ENCODE assay signal across 7 cellular contexts in the genomic region with DNA sequence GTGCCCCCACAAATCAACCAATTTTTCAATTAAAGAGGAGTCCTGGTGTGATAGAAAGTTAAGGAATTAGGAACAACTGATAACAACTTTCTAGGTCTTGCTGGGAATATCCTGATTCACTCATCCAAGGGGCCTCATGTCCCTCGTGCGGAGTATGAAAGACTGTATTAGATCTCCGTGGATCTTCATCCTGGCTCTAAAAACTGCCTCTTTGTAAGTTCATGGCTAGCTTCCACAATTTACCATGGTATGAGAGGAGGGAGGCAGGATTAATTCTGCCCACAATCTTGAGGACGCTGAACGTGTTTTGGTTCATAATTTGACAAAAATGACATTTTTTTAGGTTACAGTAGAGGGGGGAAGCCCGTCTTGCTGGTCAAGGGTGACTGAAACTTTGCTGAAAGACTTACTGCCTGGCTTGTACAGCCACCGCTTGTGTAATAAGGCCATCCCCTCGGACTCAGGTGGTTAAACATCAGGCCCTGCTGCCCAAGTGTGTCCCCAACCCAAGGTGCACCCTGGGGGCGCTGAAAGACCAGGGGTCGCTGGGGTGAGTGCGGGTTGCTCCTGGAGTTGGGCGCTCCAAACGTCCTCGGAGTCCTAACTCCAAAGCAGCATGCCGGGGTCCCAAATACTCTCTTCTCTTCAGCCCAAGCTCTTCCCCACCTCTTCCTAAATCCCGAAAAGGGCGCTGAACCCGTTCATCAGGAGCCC. TPM values are rescaled to one million over a fixed set of nuclear protein-coding genes. Genes with fewer than 3 reads are reported as not detected.
DNase-seq lines count a peak whose midpoint lies in the region; ATAC-seq, FAIRE-seq and TF ChIP-seq lines count a peak whose summit lies in the region.

No MANE protein-coding gene starts in this region.

- no peaks in the 10 kb centered on the region for H3K27me3 Mint-ChIP-seq in IgD-negative memory B cell
- H3K27me3 Mint-ChIP-seq in activated CD4-positive, alpha-beta memory T cell treated with anti-CD3 and anti-CD28 coated beads, Interleukin-2, amount 10 ng/mL, durations not matched to agents 7 days and 5 days = no peaks in the 10 kb centered on the region

- intact Hi-C loops in endothelial cell of umbilical vein (cut with micrococcal nuclease) = loop anchor here (1.0 to 2.0 kb wide), 3 partner anchors 21 to 473 kb away; no protein-coding TSS in a partner anchor

- TF ChIP-seq POLR2A in endothelial cell of umbilical vein (IDR thresholded peaks at IDR 0.05; ENCODE audit: low read depth, low read length) = no peak

- H3K4me1 ChIP-seq in endothelial cell of umbilical vein (ENCODE audit: control insufficient read depth, extremely low read depth, insufficient read depth, low read length) = peaks cover 7% of the 10 kb centered on the region
- no peaks in the 10 kb centered on the region for H3K4me1 ChIP-seq in mesodermal cell (ENCODE audit: control insufficient read depth, insufficient read depth, low read length, poor library complexity, severe bottlenecking)
- peaks cover 5 to 16% of the 10 kb centered on the region in 2 donors for H3K4me1 ChIP-seq in thoracic aorta (ENCODE audit: control insufficient read depth in 1 of 2, low read depth in 2 of 2)

- H3K4me1 Mint-ChIP-seq in IgD-negative memory B cell = peaks cover 6 to 13% (median 11%) of the 10 kb centered on the region in 3 donors
- peaks cover 22% of the 10 kb centered on the region for H3K4me1 Mint-ChIP-seq in activated CD4-positive, alpha-beta memory T cell treated with anti-CD3 and anti-CD28 coated beads, Interleukin-2, amount 10 ng/mL, durations not matched to agents 7 days and 5 days

- in situ Hi-C loops in GM13977 (cut with MboI; ENCODE audit: low pct_unique_long_range_greater_than_20kb, low sequenced_read_pairs, unreplicated experiment) = no loop called here

- CTCF ChIA-PET in activated CD4-positive, alpha-beta memory T cell treated with anti-CD3 and anti-CD28 coated beads, Interleukin-2, amount 10 ng/mL, durations not matched to agents 7 days and 5 days (lab: Charles Lee) = interaction anchor here (0.7 to 2.0 kb wide), 4 partner anchors 18 to 121 kb away, joined by 3 to 5 read pairs (median 3); no protein-coding TSS in a partner anchor
- CTCF ChIA-PET in endothelial cell of umbilical vein (lab: Charles Lee) = interaction anchor here (1.0 to 1.7 kb wide), 12 partner anchors 11 to 466 kb away, joined by 3 to 18 read pairs (median 3); no protein-coding TSS in a partner anchor

- peak overlapping the region; percentile 16 to 95 (median 90) for H3K27ac Mint-ChIP-seq in IgD-negative memory B cell
- peak overlapping the region; percentile 54 for H3K27ac Mint-ChIP-seq in activated CD4-positive, alpha-beta memory T cell treated with anti-CD3 and anti-CD28 coated beads, Interleukin-2, amount 10 ng/mL, durations not matched to agents 7 days and 5 days

- no peaks in the 10 kb centered on the region for H4K20me1 ChIP-seq in endothelial cell of umbilical vein (replicated peaks; ENCODE audit: control insufficient read depth, extremely low read depth, insufficient read depth, low read length)

- H3K79me2 ChIP-seq in endothelial cell of umbilical vein (ENCODE audit: control insufficient read depth, insufficient read depth, low read length) = no peaks in the 10 kb centered on the region

- 17 to 21% methylated on average over 8 of the region's 18 CpGs for WGBS in mesodermal cell (ENCODE audit: insufficient coverage in 2 of 2), 2 experiments

- ATAC-seq in thoracic aorta (ENCODE audit: insufficient number of reproducible peaks, low FRiP score, low read depth) = peak; percentile 3

- H3K9me3 ChIP-seq in endothelial cell of umbilical vein (replicated peaks; ENCODE audit: control insufficient read depth, insufficient read depth, low read length) (no peaks in the 10 kb centered on the region), mesodermal cell (ENCODE audit: control insufficient read depth, low read length) (no peaks in the 10 kb centered on the region), thoracic aorta (no peaks in the 10 kb centered on the region)

- dilution Hi-C loops in endothelial cell of umbilical vein (cut with MboI; ENCODE audit: extremely low pct_ligation_motif_present, low sequenced_read_pairs) = no loop called here

- H3K4me2 ChIP-seq in endothelial cell of umbilical vein (ENCODE audit: insufficient read depth, low read length) = peak overlapping the region; percentile 71

- FAIRE-seq in endothelial cell of umbilical vein (lab: Jason Lieb, UNC) = peak; percentile 31

- DNase-seq in GM13977 (ENCODE audit: low spot score) (peak; percentile 43), endothelial cell of umbilical vein (ENCODE audit: low read depth, low spot score) (no peak), thoracic aorta (ENCODE audit: low spot score) (no peak), DMS53 treated with DMSO at 0.1 percent for 48 hours (lab: John Stamatoyannopoulos, UW; ENCODE audit: unreplicated experiment) (no peak)
- DNase-seq in activated CD4-positive, alpha-beta memory T cell treated with anti-CD3 and anti-CD28 coated beads, Interleukin-2, amount 10 ng/mL, durations not matched to agents 7 days and 5 days = peak; percentile 27

- no peaks in the 10 kb centered on the region for H3K27me3 ChIP-seq in endothelial cell of umbilical vein (ENCODE audit: control insufficient read depth in 2 of 2, insufficient read depth in 2 of 2, low read length in 2 of 2)
- no peaks in the 10 kb centered on the region for H3K27me3 ChIP-seq in thoracic aorta (replicated peaks; ENCODE audit: insufficient read depth)

- H3K4me3 Mint-ChIP-seq in IgD-negative memory B cell = peak overlapping the region; percentile 86 to 99 (median 96)
- H3K4me3 Mint-ChIP-seq in activated CD4-positive, alpha-beta memory T cell treated with anti-CD3 and anti-CD28 coated beads, Interleukin-2, amount 10 ng/mL, durations not matched to agents 7 days and 5 days = peak overlapping the region; percentile 76

- H3K9ac ChIP-seq in endothelial cell of umbilical vein (replicated peaks; ENCODE audit: extremely low read depth, insufficient read depth, low read length) = peak overlapping the region; percentile 82

- no peaks in the 10 kb centered on the region for H3K36me3 Mint-ChIP-seq in IgD-negative memory B cell
- H3K36me3 Mint-ChIP-seq in activated CD4-positive, alpha-beta memory T cell treated with anti-CD3 and anti-CD28 coated beads, Interleukin-2, amount 10 ng/mL, durations not matched to agents 7 days and 5 days (ENCODE audit: low read depth) = peaks cover 1% of the 10 kb centered on the region

- peak overlapping the region; percentile 64 for H2AFZ ChIP-seq in endothelial cell of umbilical vein (ENCODE audit: low read depth, low read length)

- H3K9me3 Mint-ChIP-seq in IgD-negative memory B cell = no peaks in the 10 kb centered on the region
- no peaks in the 10 kb centered on the region for H3K9me3 Mint-ChIP-seq in activated CD4-positive, alpha-beta memory T cell treated with anti-CD3 and anti-CD28 coated beads, Interleukin-2, amount 10 ng/mL, durations not matched to agents 7 days and 5 days

- H3K4me3 ChIP-seq in endothelial cell of umbilical vein (replicated peaks in 1 of 3; ENCODE audit: insufficient read depth in 1 of 3, low read depth in 1 of 3, low read length in 3 of 3) = peak overlapping the region; percentile 44 to 83 (median 69)
- H3K4me3 ChIP-seq in mesodermal cell (ENCODE audit: extremely low read depth, insufficient read depth, low read length, poor library complexity, severe bottlenecking) = peak overlapping the region; percentile 85
- peak overlapping the region; percentile 92 for H3K4me3 ChIP-seq in thoracic aorta

- BruUV-seq in endothelial cell of umbilical vein (replicated peaks; lab: Mats Ljungman, UMichigan) = no TSS peak

- POLR2A ChIA-PET in activated CD4-positive, alpha-beta memory T cell treated with anti-CD3 and anti-CD28 coated beads, Interleukin-2, amount 10 ng/mL, durations not matched to agents 7 days and 5 days (lab: Charles Lee) = interaction anchor here (1.1 to 3.8 kb wide), 8 partner anchors 8 to 83 kb away, joined by 3 to 54 read pairs (median 6); a partner anchor contains a TSS
- POLR2A ChIA-PET in endothelial cell of umbilical vein (lab: Charles Lee) = no interaction called here

- TF ChIP-seq CTCF in GM13977 (IDR thresholded peaks at IDR 0.05; ENCODE audit: extremely low read depth, insufficient read depth, missing control alignments) (peak; percentile 33), endothelial cell of umbilical vein (IDR thresholded peaks at IDR 0.05; ENCODE audit: extremely low read depth in 1 of 2, insufficient read depth in 1 of 2, low read depth in 1 of 2, low read length in 2 of 2) (no peak), thoracic aorta (IDR thresholded peaks at IDR 0.05) (no peak)

- H3K9me1 ChIP-seq in endothelial cell of umbilical vein (replicated peaks; ENCODE audit: control insufficient read depth, extremely low read depth, insufficient read depth, low read length) = no peaks in the 10 kb centered on the region

- H3K27ac ChIP-seq in endothelial cell of umbilical vein (ENCODE audit: insufficient read depth, low read depth, low read length) (peak overlapping the region; percentile 74), mesodermal cell (ENCODE audit: low read depth, low read length, severe bottlenecking) (peak overlapping the region; percentile 81), thoracic aorta (peak overlapping the region; percentile 84)

- H3K36me3 ChIP-seq in endothelial cell of umbilical vein (ENCODE audit: control insufficient read depth in 2 of 2, extremely low read depth in 1 of 2, insufficient read depth in 2 of 2, low read length in 2 of 2) (no peaks in the 10 kb centered on the region), mesodermal cell (ENCODE audit: control insufficient read depth, insufficient read depth, low read length) (peaks cover 10% of the 10 kb centered on the region), thoracic aorta (no peaks in the 10 kb centered on the region)

TF ChIP-seq in endothelial cell of umbilical vein, 7 proteins besides CTCF, POLR2A, EP300 and RAD21:
- no peak for TF ChIP-seq MYC (IDR thresholded peaks at IDR 0.05; ENCODE audit: low read depth, low read length)
TF ChIP-seq in endothelial cell of umbilical vein: peak in this region for 0.

RNA-seq across cellular contexts. Expression of a gene that starts 0.8 kb away (rescaled TPM):
- polyA plus RNA-seq in IgD-negative memory B cell (22.3 TPM), endothelial cell of umbilical vein (25.0 and 30.5 TPM in 2 replicates)
- total RNA-seq in activated CD4-positive, alpha-beta memory T cell treated with anti-CD3 and anti-CD28 coated beads, Interleukin-2, amount 10 ng/mL, durations not matched to agents 7 days and 5 days = 10 to 100 TPM; 13.1 to 13.3 TPM
- total RNA-seq in endothelial cell of umbilical vein (19.7 and 22.6 TPM in 2 replicates), thoracic aorta (10 to 100 TPM; 21.7 to 30.7 TPM)
- polyA plus RNA-seq in endothelial cell of umbilical vein (2011; cell fraction: cytosol; rRNA removed) = 39.3 and 42.7 TPM in 2 replicates
- polyA plus RNA-seq in endothelial cell of umbilical vein (2011; cell fraction: nucleus; rRNA removed) = 22.2 and 24.4 TPM in 2 replicates
- 27.2 and 30.2 TPM in 2 replicates for polyA plus RNA-seq in endothelial cell of umbilical vein (2012)
- polyA minus RNA-seq in endothelial cell of umbilical vein = 20.6 and 24.8 TPM in 2 replicates
- polyA minus RNA-seq in endothelial cell of umbilical vein (2011; cell fraction: cytosol; rRNA and poly(A)+ RNA removed) = 8.8 TPM
- polyA minus RNA-seq in endothelial cell of umbilical vein (2011; cell fraction: nucleus; rRNA and poly(A)+ RNA removed) = 11.2 and 13.6 TPM in 2 replicates
- polyA plus RNA-seq in mesodermal cell (2013, experiment 1 of 2) = 40.0 TPM
- polyA plus RNA-seq in mesodermal cell (2013, experiment 2 of 2) = 42.2 TPM

Comparison
In these comparisons a context has a peak if more than half of its experiments do, and no peak if none do; other contexts are left out.
1. DNase-seq: peak in GM13977 (single experiment) and activated CD4-positive, alpha-beta memory T cell treated with anti-CD3 and anti-CD28 coated beads, Interleukin-2, amount 10 ng/mL, durations not matched to agents 7 days and 5 days (single experiment); none in endothelial cell of umbilical vein (single experiment), thoracic aorta (single experiment) and DMS53 treated with DMSO at 0.1 percent for 48 hours (single experiment).
2. Peak in every context shown above with its lines, with median percentiles within 50 percentile points of each other: H3K27ac ChIP-seq and H3K4me3 ChIP-seq.